19 cellular contexts compared by ENCODE assay signal in the genomic region with DNA sequence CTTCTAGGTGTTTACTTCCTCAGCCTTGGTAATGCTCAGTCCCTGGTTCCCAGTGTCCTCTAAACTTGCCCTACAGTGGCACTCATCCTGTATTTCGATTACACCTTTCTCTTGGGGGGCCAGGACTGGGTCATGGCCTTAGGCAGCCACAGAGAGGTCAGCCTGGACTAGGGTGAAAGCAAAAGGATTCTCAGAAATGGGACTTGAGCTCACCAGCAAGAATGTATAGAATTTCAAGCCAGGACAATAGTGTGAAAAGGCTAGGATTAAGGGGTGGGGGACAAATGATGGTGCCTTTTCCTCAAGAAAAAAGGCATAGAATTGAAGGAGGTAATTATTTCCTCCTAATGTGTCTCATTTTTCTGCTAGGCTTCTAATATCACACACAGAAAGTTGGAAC.
"Had no signal": no experiment of that assay in that cellular context is flagged by ENCODE, and none has a peak within 500 bp of the region (broad histone marks: within the 10 kb centered on the region; RNA-seq: fewer than 3 reads in every experiment).

No MANE protein-coding gene starts in this region.

- H3K79me2 ChIP-seq: parathyroid adenoma had no signal

- H3K36me3 ChIP-seq: esophagus muscularis mucosa, heart right ventricle, sigmoid colon, stomach, thyroid gland, upper lobe of right lung had no signal

- H2AFZ ChIP-seq: parathyroid adenoma had no signal

- DNase-seq: activated CD4-positive, alpha-beta memory T cell treated with anti-CD3 and anti-CD28 coated beads for 36 hours; activated CD4-positive, alpha-beta T cell treated with anti-CD3 and anti-CD28 coated beads, Interleukin-2, amount 10 ng/mL, durations not matched to agents 24 days and 14 days; activated CD8-positive, alpha-beta memory T cell treated with anti-CD3 and anti-CD28 coated beads, Interleukin-2, amount 50 U/mL, for 48 hours; activated T-cell treated with anti-CD3 and anti-CD28 coated beads, Interleukin-2, amount 50 U/mL, for 4 hours; foreskin melanocyte; heart right ventricle; mucosa of descending colon; nucleus accumbens; psoas muscle; sigmoid colon; stimulated activated CD4-positive, alpha-beta T cell treated with anti-CD3 and anti-CD28 coated beads, Interleukin-15, amount 100 ng/mL, for 24 hours; stimulated activated CD4-positive, alpha-beta T cell treated with anti-CD3 and anti-CD28 coated beads, Interleukin-2, amount 100 ng/mL, for 24 hours; stimulated activated naive B cell treated with anti-CD40 and anti-IgM and Interleukin-4, amounts not matched to agents 10 μg/mL and 1 μg/mL and 100 μg/mL, for 72 hours; stomach; thyroid gland; upper lobe of right lung had no signal

- H3K27ac ChIP-seq: esophagus muscularis mucosa, heart right ventricle, parathyroid adenoma, sigmoid colon, stomach, upper lobe of right lung had no signal

- H3K9me3 ChIP-seq: esophagus muscularis mucosa, heart right ventricle, mucosa of descending colon, psoas muscle, sigmoid colon, stomach, thyroid gland, upper lobe of right lung had no signal

- H3K27me3 ChIP-seq: esophagus muscularis mucosa, heart right ventricle, sigmoid colon, stomach, thyroid gland, upper lobe of right lung had no signal

- H3K4me3 ChIP-seq: esophagus muscularis mucosa, heart right ventricle, mucosa of descending colon, psoas muscle, sigmoid colon, stomach, thyroid gland, upper lobe of right lung had no signal

- ATAC-seq: activated CD4-positive, CD25-positive, alpha-beta regulatory T cell treated with anti-CD3 and anti-CD28 coated beads, Interleukin-2, amount 50 U/mL, for 24 hours; activated T-cell treated with anti-CD3 and anti-CD28 coated beads, Interleukin-2, amount 50 U/mL, for 4 hours; heart right ventricle; mucosa of descending colon; psoas muscle; stimulated activated naive B cell treated with anti-CD40 and anti-IgM and Interleukin-4, amounts not matched to agents 10 μg/mL and 1 μg/mL and 100 μg/mL, for 72 hours; upper lobe of right lung had no signal

- H3K4me1 ChIP-seq: esophagus muscularis mucosa, parathyroid adenoma, sigmoid colon, stomach, upper lobe of right lung had no signal

- H3K9ac ChIP-seq: parathyroid adenoma had no signal
